ENCODE assay signal across 15 cellular contexts in genomic region chr11:121536116-121536515, GRCh38.
DNase-seq lines count a peak whose midpoint lies in the region; ATAC-seq and TF ChIP-seq lines count a peak whose summit lies in the region.
"Had no signal": no experiment of that assay in that cellular context is flagged by ENCODE, and none has a peak within 500 bp of the region (broad histone marks: within the 10 kb centered on the region; RNA-seq: fewer than 3 reads in every experiment).

No MANE protein-coding gene starts in this region.

- no peaks in the 10 kb centered on the region for H3K4me1 ChIP-seq in lower lobe of right lung

- intact Hi-C loops in lower lobe of right lung (cut with DNase I), result no loop called here

- ATAC-seq in WTC11, result peak; percentile 58; the same call in 1 of the 2 replicates
- ATAC-seq in lower lobe of right lung, result no peak
- ATAC-seq in HG03571 (IDR thresholded peaks at IDR 0.05; ENCODE audit: unreplicated experiment), result no peak

- H3K9me3 Mint-ChIP-seq in WTC11, result no peaks in the 10 kb centered on the region

- no peak overlapping the region for H3K4me3 Mint-ChIP-seq in WTC11

- DNase-seq in NCI-H2107 treated with DMSO at 0.1 percent for 48 hours (lab: John Stamatoyannopoulos, UW; ENCODE audit: unreplicated experiment) (peak; percentile 22), NCI-H2107 (lab: John Stamatoyannopoulos, UW) (no peak), WTC11 (ENCODE audit: low spot score) (no peak), iPS DF 19.7 (ENCODE audit: low read depth, low spot score) (peak; percentile 3), lower lobe of right lung (no peak), GM20000 (ENCODE audit: low spot score) (no peak)
- peak; percentile 24 for DNase-seq in Jurkat, Clone E6-1 (ENCODE audit: low read depth, low spot score)
- DNase-seq: KBM-7; NCI-H1048; NCI-H1694; NCI-H524 treated with DMSO at 0.1 percent for 48 hours; NK-92 treated with Interleukin-12 subunit alpha and Interleukin-12 subunit beta, amount 100 ng/mL, for 24 hours had no signal

- no peak overlapping the region for H3K27ac ChIP-seq in lower lobe of right lung
- H3K27ac ChIP-seq: 22Rv1, BLaER1 had no signal

- POLR2A ChIA-PET in WTC11 (lab: Charles Lee), result no interaction called here

- no peak overlapping the region for H3K27ac Mint-ChIP-seq in WTC11

- H3K27me3 ChIP-seq in lower lobe of right lung (ENCODE audit: low read depth), result no peaks in the 10 kb centered on the region
- H3K27me3 ChIP-seq: BLaER1 had no signal

- peaks cover 32% of the 10 kb centered on the region for H3K36me3 Mint-ChIP-seq in WTC11

- H3K4me3 ChIP-seq in Jurkat, Clone E6-1 (ENCODE audit: low read length), result no peak overlapping the region
- H3K4me3 ChIP-seq in lower lobe of right lung, result no peak overlapping the region
- H3K4me3 ChIP-seq: BLaER1 had no signal

- no peaks in the 10 kb centered on the region for H3K9me3 ChIP-seq in lower lobe of right lung

- H3K36me3 ChIP-seq in lower lobe of right lung, result peaks cover 11% of the 10 kb centered on the region

- CTCF ChIA-PET in WTC11 (lab: Charles Lee), result no interaction called here

- TF ChIP-seq CTCF in WTC11 (IDR thresholded peaks at IDR 0.05), result no peak
- no peak for TF ChIP-seq CTCF in lower lobe of right lung (IDR thresholded peaks at IDR 0.05)
- TF ChIP-seq CTCF in GM20000 (IDR thresholded peaks at IDR 0.05; ENCODE audit: extremely low read depth, missing control alignments), result no peak

- peaks cover 7% of the 10 kb centered on the region for H3K4me1 Mint-ChIP-seq in WTC11

- no peaks in the 10 kb centered on the region for H3K27me3 Mint-ChIP-seq in WTC11 (ENCODE audit: low read depth)

TF ChIP-seq in WTC11, 78 proteins besides CTCF, POLR2A, EP300 and RAD21:
- TF ChIP-seq ATF3 (CRISPR knock-in tag; conservative IDR thresholded peaks at IDR 0.05) (no peak), SOX15 (CRISPR knock-in tag; IDR thresholded peaks at IDR 0.05) (no peak), IRF2 (CRISPR knock-in tag; IDR thresholded peaks at IDR 0.05; ENCODE audit: borderline replicate concordance, low read depth) (no peak), ZNF512 (CRISPR knock-in tag; IDR thresholded peaks at IDR 0.05; ENCODE audit: borderline replicate concordance) (no peak), AR (CRISPR knock-in tag; IDR thresholded peaks at IDR 0.05) (no peak), ETV6 (CRISPR knock-in tag; IDR thresholded peaks at IDR 0.05) (no peak), MXD4 (CRISPR knock-in tag; IDR thresholded peaks at IDR 0.05; ENCODE audit: borderline replicate concordance) (no peak), JUN (CRISPR knock-in tag; IDR thresholded peaks at IDR 0.05) (no peak), TEAD1 (CRISPR knock-in tag; IDR thresholded peaks at IDR 0.05) (no peak), ERG (CRISPR knock-in tag; IDR thresholded peaks at IDR 0.05) (no peak), ZNF317 (CRISPR knock-in tag; IDR thresholded peaks at IDR 0.05; ENCODE audit: borderline replicate concordance, low read depth) (no peak), RELA (CRISPR knock-in tag; IDR thresholded peaks at IDR 0.05; ENCODE audit: borderline replicate concordance) (no peak), CDX4 (CRISPR knock-in tag; IDR thresholded peaks at IDR 0.05; ENCODE audit: borderline replicate concordance) (no peak), PRRX2 (CRISPR knock-in tag; IDR thresholded peaks at IDR 0.05) (no peak), ZNF232 (CRISPR knock-in tag; IDR thresholded peaks at IDR 0.05) (no peak)

Comparison
In these comparisons a context has a peak if more than half of its experiments do, and no peak if none do; other contexts are left out.
1. DNase-seq: peak in NCI-H2107 treated with DMSO at 0.1 percent for 48 hours (single experiment), Jurkat, Clone E6-1 (single experiment) and iPS DF 19.7 (single experiment); none in NCI-H2107 (single experiment), WTC11 (single experiment), lower lobe of right lung (single experiment) and GM20000 (single experiment).